Comparison of ENCODE assay signal across 26 cellular contexts in the genomic region with DNA sequence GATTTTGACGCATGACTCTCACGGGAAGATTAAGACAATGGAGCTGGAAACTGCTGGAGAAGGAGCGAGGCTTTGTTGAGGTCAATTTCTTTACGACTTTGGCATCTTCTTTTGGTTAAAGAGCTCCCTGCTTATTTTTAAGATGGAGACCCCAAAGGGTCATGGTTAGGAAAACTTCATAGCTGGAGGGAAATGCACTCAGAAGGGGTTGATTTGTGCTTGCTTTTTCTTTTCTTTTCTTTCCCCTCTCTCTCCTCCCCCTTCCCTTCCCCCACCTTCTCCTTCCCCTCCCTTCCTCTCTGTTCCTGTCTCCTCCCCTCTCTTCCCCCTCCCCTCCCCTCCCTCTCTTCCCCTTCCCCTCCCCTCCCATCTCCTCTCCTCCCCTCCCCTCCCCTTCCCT.
"Had no signal": no experiment of that assay in that cellular context is flagged by ENCODE, and none has a peak within 500 bp of the region (broad histone marks: within the 10 kb centered on the region; RNA-seq: fewer than 3 reads in every experiment).

No MANE protein-coding gene starts in this region.

- H3K4me3 Mint-ChIP-seq: activated CD4-positive, alpha-beta memory T cell treated with anti-CD3 and anti-CD28 coated beads for 36 hours; activated CD4-positive, alpha-beta T cell treated with anti-CD3 and anti-CD28 coated beads for 36 hours; activated CD4-positive, alpha-beta T cell treated with anti-CD3 and anti-CD28 coated beads, Interleukin-2, amount 10 ng/mL, durations not matched to agents 24 days and 14 days; activated naive CD8-positive, alpha-beta T cell; activated T-cell treated with anti-CD3 and anti-CD28 coated beads, Interleukin-2, amount 50 U/mL, for 4 hours; activated T-helper 17 cell treated with anti-CD3 and anti-CD28 coated beads, Interleukin-2, amount 50 U/mL, for 72 hours; central memory CD8-positive, alpha-beta T cell; dendritic cell treated with granulocyte-macrophage colony-stimulating factor and Interleukin-4, amounts not matched to agents 40 ng/mL and 50 ng/mL, for 4 days; endodermal cell had no signal

- H3K9me3 ChIP-seq: heart left ventricle had no signal

- H3K4me3 ChIP-seq: coronary artery, dorsolateral prefrontal cortex, heart left ventricle had no signal

- H3K36me3 ChIP-seq: brain microvascular endothelial cell, heart left ventricle had no signal

- H3K36me3 Mint-ChIP-seq: activated CD4-positive, alpha-beta memory T cell treated with anti-CD3 and anti-CD28 coated beads for 36 hours; activated naive CD8-positive, alpha-beta T cell had no signal

- DNase-seq: activated CD4-positive, alpha-beta memory T cell treated with anti-CD3 and anti-CD28 coated beads for 36 hours; activated CD4-positive, alpha-beta T cell treated with anti-CD3 and anti-CD28 coated beads for 36 hours; activated CD4-positive, alpha-beta T cell treated with anti-CD3 and anti-CD28 coated beads, Interleukin-2, amount 10 ng/mL, durations not matched to agents 24 days and 14 days; activated CD4-positive, CD25-positive, alpha-beta regulatory T cell; activated CD4-positive, CD25-positive, alpha-beta regulatory T cell treated with anti-CD3 and anti-CD28 coated beads, Interleukin-2, amount 50 U/mL, for 72 hours; activated CD8-positive, alpha-beta memory T cell treated with anti-CD3 and anti-CD28 coated beads for 24 hours; activated effector memory CD4-positive, alpha-beta T cell treated with Interleukin-2 at 50 U/mL for 16 hours; activated gamma-delta T cell treated with Interleukin-2 at 50 U/mL for 16 hours; activated naive CD4-positive, alpha-beta T cell treated with anti-CD3 and anti-CD28 coated beads, Interleukin-2, amount 50 U/mL, for 16 hours; activated naive CD4-positive, alpha-beta T cell treated with Interleukin-2 at 50 U/mL for 16 hours; activated T-cell treated with anti-CD3 and anti-CD28 coated beads, Interleukin-2, amount 50 U/mL, for 4 hours; amniotic stem cell; anterior cingulate cortex; brain microvascular endothelial cell; dorsolateral prefrontal cortex; effector memory CD4-positive, alpha-beta T cell; endodermal cell; foreskin fibroblast; heart left ventricle; T-helper 2 cell had no signal

- H3K27me3 Mint-ChIP-seq: activated naive CD8-positive, alpha-beta T cell had no signal

- H3K27me3 ChIP-seq: brain microvascular endothelial cell, dorsolateral prefrontal cortex, heart left ventricle had no signal

- H3K4me1 Mint-ChIP-seq: activated CD4-positive, alpha-beta T cell treated with anti-CD3 and anti-CD28 coated beads for 36 hours; activated T-helper 17 cell treated with anti-CD3 and anti-CD28 coated beads, Interleukin-2, amount 50 U/mL, for 72 hours; central memory CD8-positive, alpha-beta T cell had no signal

- H3K27ac Mint-ChIP-seq: activated CD4-positive, alpha-beta memory T cell treated with anti-CD3 and anti-CD28 coated beads for 36 hours; activated CD4-positive, alpha-beta T cell treated with anti-CD3 and anti-CD28 coated beads for 36 hours; activated CD4-positive, alpha-beta T cell treated with anti-CD3 and anti-CD28 coated beads, Interleukin-2, amount 10 ng/mL, durations not matched to agents 24 days and 14 days; activated naive CD8-positive, alpha-beta T cell; activated T-helper 17 cell treated with anti-CD3 and anti-CD28 coated beads, Interleukin-2, amount 50 U/mL, for 72 hours; dendritic cell treated with granulocyte-macrophage colony-stimulating factor and Interleukin-4, amounts not matched to agents 40 ng/mL and 50 ng/mL, for 4 days; endodermal cell had no signal

- H3K9me3 Mint-ChIP-seq: activated CD4-positive, alpha-beta memory T cell treated with anti-CD3 and anti-CD28 coated beads for 36 hours; activated CD4-positive, alpha-beta T cell treated with anti-CD3 and anti-CD28 coated beads, Interleukin-2, amount 10 ng/mL, durations not matched to agents 24 days and 14 days; activated T-cell treated with anti-CD3 and anti-CD28 coated beads, Interleukin-2, amount 50 U/mL, for 4 hours; central memory CD8-positive, alpha-beta T cell; dendritic cell treated with granulocyte-macrophage colony-stimulating factor and Interleukin-4, amounts not matched to agents 40 ng/mL and 50 ng/mL, for 4 days; endodermal cell had no signal

- H3K27ac ChIP-seq: brain microvascular endothelial cell, coronary artery, dorsolateral prefrontal cortex had no signal

- ATAC-seq: activated CD4-positive, alpha-beta T cell treated with anti-CD3 and anti-CD28 coated beads for 36 hours; activated T-cell treated with anti-CD3 and anti-CD28 coated beads, Interleukin-2, amount 50 U/mL, for 4 hours; activated T-helper 17 cell treated with anti-CD3 and anti-CD28 coated beads, Interleukin-2, amount 50 U/mL, for 72 hours; esophagus mucosa; heart left ventricle had no signal
